ENCODE assay signal across 17 cellular contexts in the genomic region with DNA sequence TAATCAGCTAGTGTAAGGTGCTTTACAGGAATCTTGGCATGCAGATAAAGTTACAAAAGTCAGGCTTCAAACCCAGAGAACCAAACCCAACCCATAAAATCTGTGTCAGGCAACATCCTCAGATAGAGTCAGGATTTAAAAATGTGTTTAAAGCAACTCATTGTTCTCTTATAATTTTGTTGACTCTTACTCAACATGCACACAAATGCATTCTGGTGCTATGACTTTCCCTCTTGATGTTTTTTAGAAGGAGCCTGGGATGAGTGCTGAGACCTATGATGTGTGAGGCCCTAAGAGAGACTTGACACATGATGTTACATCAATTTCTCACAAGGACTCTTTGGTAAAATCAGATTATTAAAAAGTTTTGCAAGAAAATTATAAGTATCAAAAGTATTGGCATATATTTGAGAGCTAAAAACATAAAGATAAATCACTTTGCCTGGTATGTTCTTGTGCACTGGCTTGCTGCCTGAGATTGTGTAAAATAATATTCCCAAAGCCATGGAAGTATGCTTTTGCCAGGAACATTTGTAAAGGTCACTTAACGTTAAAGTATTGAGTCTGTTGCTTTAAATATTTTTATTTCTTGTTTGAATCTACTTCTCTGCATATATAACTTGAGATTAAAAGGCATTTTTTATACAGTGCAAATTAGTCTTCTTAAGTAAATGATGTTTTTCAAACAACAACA.
A peak's percentile ranks its signal among the peaks of the same experiment; 100 is the strongest.
DNase-seq lines count a peak whose midpoint lies in the region; TF ChIP-seq lines count a peak whose summit lies in the region.
"Had no signal": no experiment of that assay in that cellular context is flagged by ENCODE, and none has a peak within 500 bp of the region (broad histone marks: within the 10 kb centered on the region; RNA-seq: fewer than 3 reads in every experiment).

No MANE protein-coding gene starts in this region.

- H3K27ac ChIP-seq in right atrium auricular region = peak overlapping the region; percentile 1 to 30
- peak overlapping the region; percentile 50 to 51 for H3K27ac ChIP-seq in tibial artery
- H3K27ac ChIP-seq: BLaER1 treated with 17β-estradiol and CSF1 and Interleukin-3, amounts not matched to agents 10 nM and 100 nM; HL-60; right lobe of liver had no signal

- H3K36me3 Mint-ChIP-seq in HFFc6 (ENCODE audit: low read depth) = no peaks in the 10 kb centered on the region

- no peak overlapping the region for H3K4me3 Mint-ChIP-seq in HFFc6

- intact Hi-C loops in tibial artery (cut with DNase I; ENCODE audit: low total_unique reads) = no loop called here

- peaks cover 0 to 24% of the 10 kb centered on the region in 2 donors for H3K4me1 ChIP-seq in right atrium auricular region
- H3K4me1 ChIP-seq in tibial artery = peaks cover 0 to 48% (median 18%) of the 10 kb centered on the region in 4 donors
- H3K4me1 ChIP-seq: right lobe of liver had no signal

- H3K27me3 Mint-ChIP-seq in HFFc6 (ENCODE audit: insufficient read depth) = no peaks in the 10 kb centered on the region; the same call in 1 of the 2 replicates

- DNase-seq in HFFc6 (peak; percentile 24), cardiac fibroblast (ENCODE audit: low read depth in 2 of 2) (peak; percentile 60 to 89), right atrium auricular region (ENCODE audit: low spot score) (no peak), tibial artery (no peak), hypothalamus (lab: John Stamatoyannopoulos, UW) (no peak), activated gamma-delta T cell treated with Interleukin-2 at 50 U/mL for 16 hours (no peak)
- DNase-seq in stimulated activated CD4-positive, alpha-beta T cell treated with anti-CD3 and anti-CD28 coated beads, Interleukin-2, amount 100 ng/mL, for 24 hours = no peak
- DNase-seq: activated gamma-delta T cell, anterior cingulate cortex, H7, hippocampal formation, KBM-7, NCI-H1092 treated with DMSO at 0.1 percent for 48 hours, NCI-H526 treated with DMSO at 0.1 percent for 48 hours, right lobe of liver had no signal

- TF ChIP-seq CTCF in HFFc6 (IDR thresholded peaks at IDR 0.05) (no peak), cardiac fibroblast (IDR thresholded peaks at IDR 0.05; ENCODE audit: low read depth, low read length) (no peak), right atrium auricular region (IDR thresholded peaks at IDR 0.05) (no peak), tibial artery (IDR thresholded peaks at IDR 0.05) (no peak)

- no peak overlapping the region for H3K27ac Mint-ChIP-seq in HFFc6

- H3K4me3 ChIP-seq in cardiac fibroblast (replicated peaks in 1 of 2; ENCODE audit: low read depth in 2 of 2, low read length in 2 of 2) (no peak overlapping the region), right atrium auricular region (no peak overlapping the region), tibial artery (no peak overlapping the region)
- H3K4me3 ChIP-seq: BLaER1 treated with 17β-estradiol and CSF1 and Interleukin-3, amounts not matched to agents 10 nM and 100 nM; right lobe of liver had no signal

- H3K27me3 ChIP-seq in right atrium auricular region (no peaks in the 10 kb centered on the region), tibial artery (no peaks in the 10 kb centered on the region)
- H3K27me3 ChIP-seq: BLaER1 treated with 17β-estradiol and CSF1 and Interleukin-3, amounts not matched to agents 10 nM and 100 nM; right lobe of liver had no signal

- no peaks in the 10 kb centered on the region for H3K9me3 Mint-ChIP-seq in HFFc6

- H3K9me3 ChIP-seq in right atrium auricular region (no peaks in the 10 kb centered on the region), tibial artery (no peaks in the 10 kb centered on the region)
- H3K9me3 ChIP-seq: BLaER1 treated with 17β-estradiol and CSF1 and Interleukin-3, amounts not matched to agents 10 nM and 100 nM; right lobe of liver had no signal

- peaks cover 12% of the 10 kb centered on the region for H3K4me1 Mint-ChIP-seq in HFFc6 (ENCODE audit: low read depth)

- H3K36me3 ChIP-seq in right atrium auricular region (no peaks in the 10 kb centered on the region), tibial artery (no peaks in the 10 kb centered on the region)
- H3K36me3 ChIP-seq: BLaER1 treated with 17β-estradiol and CSF1 and Interleukin-3, amounts not matched to agents 10 nM and 100 nM; right lobe of liver had no signal

Comparison
In these comparisons a context has a peak if more than half of its experiments do, and no peak if none do; other contexts are left out.
1. DNase-seq: peak in HFFc6 (single experiment) and cardiac fibroblast (2 of 2); none in right atrium auricular region (single experiment), tibial artery (0 of 2), stimulated activated CD4-positive, alpha-beta T cell treated with anti-CD3 and anti-CD28 coated beads, Interleukin-2, amount 100 ng/mL, for 24 hours (0 of 2), hypothalamus (0 of 51) and activated gamma-delta T cell treated with Interleukin-2 at 50 U/mL for 16 hours (single experiment).